In the genomic region with DNA sequence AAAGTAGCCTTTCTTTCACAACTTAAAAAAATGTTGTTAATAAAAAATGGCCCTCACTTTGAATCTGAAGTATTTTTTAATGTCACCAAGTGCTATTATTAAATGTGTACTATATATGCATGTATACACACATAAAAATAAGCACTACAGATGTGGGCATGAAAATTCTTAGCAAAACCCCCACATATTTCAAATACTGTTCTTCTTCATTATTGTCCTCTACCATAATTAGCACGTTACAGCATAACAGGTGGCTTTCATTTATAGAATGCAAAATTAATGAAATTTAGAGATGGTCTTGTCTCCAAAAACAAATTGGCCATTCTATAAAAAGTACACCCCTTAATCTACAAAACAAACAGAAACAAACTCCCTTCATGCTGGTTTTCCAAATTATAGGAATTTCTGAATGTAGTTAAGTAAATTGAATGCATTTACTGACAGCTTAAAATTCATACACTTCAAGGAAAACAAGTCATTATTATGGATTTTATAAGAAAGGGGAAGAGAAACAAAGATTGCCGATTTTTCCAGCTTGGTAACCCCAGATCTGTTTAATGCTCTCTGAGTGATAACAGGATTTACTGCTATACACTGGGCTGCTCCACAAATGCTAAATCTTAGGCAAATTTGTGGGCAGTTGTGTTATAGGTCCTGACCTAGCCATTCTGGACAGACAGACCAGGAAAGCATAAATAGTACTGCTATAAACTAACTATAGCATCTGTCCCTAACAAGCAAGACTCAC, we compare ENCODE assay signal across 18 cellular contexts.
A peak's percentile ranks its signal among the peaks of the same experiment; 100 is the strongest.
DNase-seq lines count a peak whose midpoint lies in the region; ATAC-seq and TF ChIP-seq lines count a peak whose summit lies in the region.
"Had no signal": no experiment of that assay in that cellular context is flagged by ENCODE, and none has a peak within 500 bp of the region (broad histone marks: within the 10 kb centered on the region; RNA-seq: fewer than 3 reads in every experiment).

No MANE protein-coding gene starts in this region.

- intact Hi-C loops in testis (cut with DNase I; ENCODE audit: low total_unique reads) (no loop called here), body of pancreas (cut with DNase I) (no loop called here), left cardiac atrium (cut with DNase I) (no loop called here)

- TF ChIP-seq POLR2A in testis (IDR thresholded peaks at IDR 0.05) (no peak), body of pancreas (IDR thresholded peaks at IDR 0.05) (no peak)

- peaks cover 74% of the 10 kb centered on the region for H3K79me2 ChIP-seq in OCI-LY3 (ENCODE audit: low read length)

- DNase-seq in HFFc6 (no peak), choroid plexus epithelial cell (ENCODE audit: low read depth) (no peak), skeletal muscle cell (ENCODE audit: low read depth) (no peak), testis (no peak), body of pancreas (no peak), left cardiac atrium (no peak)
- DNase-seq: activated CD4-positive, alpha-beta T cell treated with anti-CD3 and anti-CD28 coated beads for 48 hours; activated T-cell treated with anti-CD3 and anti-CD28 coated beads, Interleukin-2, amount 50 U/mL, for 72 hours; amygdala; CD8-positive, alpha-beta memory T cell; endodermal cell; GF-D8; GOT3; left lung; MG63 had no signal

- H3K36me3 ChIP-seq in OCI-LY3 (replicated peaks; ENCODE audit: low read depth, low read length) (no peaks in the 10 kb centered on the region), testis (ENCODE audit: low read depth, missing control alignments) (no peaks in the 10 kb centered on the region), body of pancreas (replicated peaks in 1 of 2; ENCODE audit: insufficient read depth in 1 of 2, low read depth in 2 of 2) (no peaks in the 10 kb centered on the region)
- H3K36me3 ChIP-seq: left lung, MG63 had no signal

- ATAC-seq in body of pancreas (no peak), left cardiac atrium (no peak)
- ATAC-seq: activated T-cell treated with anti-CD3 and anti-CD28 coated beads, Interleukin-2, amount 50 U/mL, for 72 hours; left lung; sciatic nerve had no signal

- H3K4me2 ChIP-seq in OCI-LY3 (ENCODE audit: low read length) = 0 out of 2 replicates have a peak overlapping the region, but pooled peaks have one; percentile 4

- H3K4me1 ChIP-seq in OCI-LY3 (ENCODE audit: low read length) = peaks cover 30% of the 10 kb centered on the region
- peaks cover 4% of the 10 kb centered on the region for H3K4me1 ChIP-seq in testis
- peaks cover 12% of the 10 kb centered on the region for H3K4me1 ChIP-seq in body of pancreas

- H3K27me3 ChIP-seq in OCI-LY3 (ENCODE audit: low read depth, low read length) (no peaks in the 10 kb centered on the region), testis (no peaks in the 10 kb centered on the region), body of pancreas (no peaks in the 10 kb centered on the region)
- H3K27me3 ChIP-seq: left lung, MG63 had no signal

- no peak overlapping the region for H3K4me3 ChIP-seq in OCI-LY3 (ENCODE audit: low read length)
- peak overlapping the region; percentile 50 for H3K4me3 ChIP-seq in choroid plexus epithelial cell (ENCODE audit: low read depth, low read length)
- peak overlapping the region; percentile 40 for H3K4me3 ChIP-seq in skeletal muscle cell (ENCODE audit: low read depth, low read length)
- no peak overlapping the region for H3K4me3 ChIP-seq in testis
- no peak overlapping the region for H3K4me3 ChIP-seq in body of pancreas
- H3K4me3 ChIP-seq: left lung had no signal

- 74 to 75% methylated on average over 2 of the region's 2 CpGs for WGBS in testis, 2 donors
- WGBS in body of pancreas, 2 donors = 70 to 79% methylated on average over 2 of the region's 2 CpGs

- peaks cover 71% of the 10 kb centered on the region for H4K20me1 ChIP-seq in OCI-LY3 (ENCODE audit: insufficient read depth, low read length)

- H3K36me3 Mint-ChIP-seq in HFFc6 (ENCODE audit: low read depth) = peaks cover 4% of the 10 kb centered on the region; the same call in 1 of the 2 replicates
- H3K36me3 Mint-ChIP-seq: CD8-positive, alpha-beta memory T cell had no signal

- TF ChIP-seq CTCF in HFFc6 (IDR thresholded peaks at IDR 0.05) = no peak
- TF ChIP-seq CTCF in OCI-LY3 (IDR thresholded peaks at IDR 0.05; ENCODE audit: low read depth, low read length) = no peak
- TF ChIP-seq CTCF in choroid plexus epithelial cell (conservative IDR thresholded peaks at IDR 0.05; ENCODE audit: low read depth, low read length) = no peak
- no peak for TF ChIP-seq CTCF in testis (IDR thresholded peaks at IDR 0.05)
- no peak for TF ChIP-seq CTCF in body of pancreas (IDR thresholded peaks at IDR 0.05)

- peaks cover 2% of the 10 kb centered on the region; the same call in 1 of the 2 replicates for H3K27me3 Mint-ChIP-seq in HFFc6 (ENCODE audit: insufficient read depth)
- H3K27me3 Mint-ChIP-seq: CD8-positive, alpha-beta memory T cell had no signal

- no peak overlapping the region for H2AFZ ChIP-seq in OCI-LY3 (ENCODE audit: low read depth, low read length)

- H3K27ac Mint-ChIP-seq in HFFc6 = peak overlapping the region; percentile 95
- H3K27ac Mint-ChIP-seq: activated T-cell treated with anti-CD3 and anti-CD28 coated beads, Interleukin-2, amount 50 U/mL, for 72 hours; CD8-positive, alpha-beta memory T cell; endodermal cell; stimulated activated naive CD8-positive, alpha-beta T cell treated with anti-CD3 and anti-CD28 coated beads, Interleukin-15, Interleukin-2, amounts not matched to agents 100 ng/mL and 50 ng/mL, for 24 hours had no signal

- H3K9ac ChIP-seq in OCI-LY3 (ENCODE audit: low read length) = no peak overlapping the region

- H3K9me3 ChIP-seq in OCI-LY3 (ENCODE audit: insufficient read depth, low read length) (no peaks in the 10 kb centered on the region), testis (no peaks in the 10 kb centered on the region), body of pancreas (no peaks in the 10 kb centered on the region)
- H3K9me3 ChIP-seq: left lung, MG63 had no signal

- no peaks in the 10 kb centered on the region for H3K9me3 Mint-ChIP-seq in HFFc6
- H3K9me3 Mint-ChIP-seq: activated T-cell treated with anti-CD3 and anti-CD28 coated beads, Interleukin-2, amount 50 U/mL, for 72 hours; CD8-positive, alpha-beta memory T cell; endodermal cell; stimulated activated naive CD8-positive, alpha-beta T cell treated with anti-CD3 and anti-CD28 coated beads, Interleukin-15, Interleukin-2, amounts not matched to agents 100 ng/mL and 50 ng/mL, for 24 hours had no signal

- H3K27ac ChIP-seq in OCI-LY3 (ENCODE audit: low read length) (no peak overlapping the region), testis (no peak overlapping the region), body of pancreas (no peak overlapping the region)

- H3K4me1 Mint-ChIP-seq in HFFc6 (ENCODE audit: low read depth) = peaks cover 82% of the 10 kb centered on the region

- peak overlapping the region; percentile 85 for H3K4me3 Mint-ChIP-seq in HFFc6
- H3K4me3 Mint-ChIP-seq: CD8-positive, alpha-beta memory T cell; endodermal cell; stimulated activated naive CD8-positive, alpha-beta T cell treated with anti-CD3 and anti-CD28 coated beads, Interleukin-15, Interleukin-2, amounts not matched to agents 100 ng/mL and 50 ng/mL, for 24 hours had no signal

Comparison
In these comparisons a context has a peak if more than half of its experiments do, and no peak if none do; other contexts are left out.
1. H3K4me3 ChIP-seq: peak in choroid plexus epithelial cell (single experiment) and skeletal muscle cell (single experiment); none in OCI-LY3 (single experiment), testis (0 of 2) and body of pancreas (0 of 2).